ENCODE assay signal across 15 cellular contexts in genomic region chr6:38404355-38404754, GRCh38.
A peak's percentile ranks its signal among the peaks of the same experiment; 100 is the strongest.
DNase-seq lines count a peak whose midpoint lies in the region; ATAC-seq, FAIRE-seq and TF ChIP-seq lines count a peak whose summit lies in the region.
"Had no signal": no experiment of that assay in that cellular context is flagged by ENCODE, and none has a peak within 500 bp of the region (broad histone marks: within the 10 kb centered on the region; RNA-seq: fewer than 3 reads in every experiment).

No MANE protein-coding gene starts in this region.

- H3K9me3 ChIP-seq in K562 (replicated peaks; ENCODE audit: control insufficient read depth, insufficient read depth, low read depth, low read length) (no peaks in the 10 kb centered on the region), right lobe of liver (no peaks in the 10 kb centered on the region)

- DNase-seq in AG10803 (ENCODE audit: low read depth) (peak; percentile 15), NCI-H1105 treated with DMSO at 0.1 percent for 48 hours (lab: John Stamatoyannopoulos, UW) (peak; percentile 65), K562 (ENCODE audit: extremely low read depth in 1 of 4, low spot score in 3 of 4) (no peak), right lobe of liver (peak in 2 of 3 donors; percentile 26 to 68), GOT3 (lab: John Stamatoyannopoulos, UW) (no peak), HPDE6-E6E7 (ENCODE audit: extremely low spot score) (no peak), SIG-M5 (lab: John Stamatoyannopoulos, UW) (no peak)
- no peak for DNase-seq in activated naive CD8-positive, alpha-beta T cell treated with anti-CD3 and anti-CD28 coated beads, Interleukin-2, amount 50 U/mL, for 24 hours
- DNase-seq: activated naive CD4-positive, alpha-beta T cell treated with Interleukin-2 at 50 U/mL for 16 hours; naive thymus-derived CD4-positive, alpha-beta T cell; NCI-H1092 treated with DMSO at 0.1 percent for 48 hours; stimulated activated CD4-positive, alpha-beta T cell treated with anti-CD3 and anti-CD28 coated beads, Interleukin-12 subunit alpha, Interleukin-12 subunit beta, amount 100 ng/mL, for 4 hours; stimulated activated CD8-positive, alpha-beta memory T cell treated with anti-CD3 and anti-CD28 coated beads, Interleukin-4, amount 100 ng/mL, for 48 hours had no signal

- H2AFZ ChIP-seq in K562 (ENCODE audit: low read depth, low read length): no peak overlapping the region

- TF ChIP-seq POLR2A in K562 (conservative IDR thresholded peaks at IDR 0.05) (no peak), right lobe of liver (IDR thresholded peaks at IDR 0.05) (no peak)

- no peak overlapping the region for H3K4me2 ChIP-seq in K562 (ENCODE audit: insufficient read depth, low read length)

- no peak overlapping the region for H3K4me3 Mint-ChIP-seq in activated naive CD8-positive, alpha-beta T cell treated with anti-CD3 and anti-CD28 coated beads, Interleukin-2, amount 50 U/mL, for 24 hours
- H3K4me3 Mint-ChIP-seq: CD4-positive, CD25-positive, alpha-beta regulatory T cell; naive thymus-derived CD4-positive, alpha-beta T cell had no signal

- POLR2A ChIA-PET in K562 (lab: Yijun Ruan, JAX): interaction anchor here (0.9 to 1.4 kb wide), 2 partner anchors 8 to 9 kb away, joined by 3 to 4 read pairs; no protein-coding TSS in a partner anchor

- TF ChIP-seq CTCF in AG10803 (conservative IDR thresholded peaks at IDR 0.05; ENCODE audit: low read length) (no peak), K562 (IDR thresholded peaks at IDR 0.05 in 2 of 3, conservative IDR thresholded peaks at IDR 0.05 in 1 of 3; ENCODE audit: insufficient read depth in 2 of 3, low read depth in 1 of 3, low read length in 3 of 3) (no peak), right lobe of liver (IDR thresholded peaks at IDR 0.05) (no peak)

- no peak for FAIRE-seq in K562 (lab: Jason Lieb, UNC)

- H3K4me3 ChIP-seq in AG10803 (ENCODE audit: low read length) (no peak overlapping the region), K562 (no peak overlapping the region), right lobe of liver (peak overlapping the region in 2 of 3 donors; percentile 20)

- no TSS peak for BruUV-seq in K562 (replicated peaks; lab: Mats Ljungman, UMichigan)

- 0% methylated on average over 2 of the region's 2 CpGs for WGBS in K562 (ENCODE audit: insufficient coverage, low coverage, missing lambda C conversion rate)
- 25% methylated on average over 2 of the region's 2 CpGs for WGBS in right lobe of liver (ENCODE audit: insufficient coverage, low coverage, low lambda C conversion rate, missing lambda C conversion rate)

- H3K36me3 ChIP-seq in K562 (ENCODE audit: control insufficient read depth, insufficient read depth, low read length) (no peaks in the 10 kb centered on the region), right lobe of liver (no peaks in the 10 kb centered on the region)

- in situ Hi-C loops in K562 (cut with MboI): no loop called here

- H3K4me1 Mint-ChIP-seq in activated naive CD8-positive, alpha-beta T cell treated with anti-CD3 and anti-CD28 coated beads, Interleukin-2, amount 50 U/mL, for 24 hours: peaks cover 12% of the 10 kb centered on the region

- H3K9ac ChIP-seq in K562 (ENCODE audit: insufficient read depth in 1 of 2, low read depth in 2 of 2, low read length in 2 of 2): no peak overlapping the region

- no peaks in the 10 kb centered on the region for H3K4me1 ChIP-seq in K562 (replicated peaks in 1 of 2; ENCODE audit: control insufficient read depth in 2 of 2, insufficient read depth in 2 of 2, low read length in 2 of 2)
- H3K4me1 ChIP-seq in right lobe of liver: peaks cover 0 to 39% (median 12%) of the 10 kb centered on the region in 4 donors

- TF ChIP-seq RAD21 in K562 (CRISPR knock-in tag; conservative IDR thresholded peaks at IDR 0.05 in 1 of 2, IDR thresholded peaks at IDR 0.05 in 1 of 2): no peak

- CTCF ChIA-PET in K562 (lab: Yijun Ruan, JAX; ENCODE audit: low intra/inter-chr PET ratio): no interaction called here

- H4K20me1 ChIP-seq in K562 (replicated peaks; ENCODE audit: control insufficient read depth, insufficient read depth, low read length): no peaks in the 10 kb centered on the region

- intact Hi-C loops in K562 (cut with micrococcal nuclease) (no loop called here), right lobe of liver (cut with DNase I) (no loop called here)

- no peaks in the 10 kb centered on the region for H3K9me1 ChIP-seq in K562 (ENCODE audit: control insufficient read depth, insufficient read depth, low read length)

- no peaks in the 10 kb centered on the region for H3K9me3 Mint-ChIP-seq in activated naive CD8-positive, alpha-beta T cell treated with anti-CD3 and anti-CD28 coated beads, Interleukin-2, amount 50 U/mL, for 24 hours
- H3K9me3 Mint-ChIP-seq: CD4-positive, CD25-positive, alpha-beta regulatory T cell had no signal

- H3K27me3 Mint-ChIP-seq in activated naive CD8-positive, alpha-beta T cell treated with anti-CD3 and anti-CD28 coated beads, Interleukin-2, amount 50 U/mL, for 24 hours: no peaks in the 10 kb centered on the region
- H3K27me3 Mint-ChIP-seq: CD4-positive, CD25-positive, alpha-beta regulatory T cell; naive thymus-derived CD4-positive, alpha-beta T cell had no signal

- H3K36me3 Mint-ChIP-seq in activated naive CD8-positive, alpha-beta T cell treated with anti-CD3 and anti-CD28 coated beads, Interleukin-2, amount 50 U/mL, for 24 hours (ENCODE audit: low read depth): peaks cover 3% of the 10 kb centered on the region

- H3K79me2 ChIP-seq in K562 (ENCODE audit: control insufficient read depth, insufficient read depth, low read length): no peaks in the 10 kb centered on the region

- no peak for ATAC-seq in K562
- ATAC-seq in right lobe of liver: peak; percentile 84 to 89 (median 87)
- no peak for ATAC-seq in activated naive CD8-positive, alpha-beta T cell treated with anti-CD3 and anti-CD28 coated beads, Interleukin-2, amount 50 U/mL, for 24 hours
- ATAC-seq: naive thymus-derived CD4-positive, alpha-beta T cell had no signal

- no peak overlapping the region for H3K27ac ChIP-seq in K562 (ENCODE audit: extremely low read depth, low read depth, low read length)
- peak overlapping the region in 2 of 3 donors; percentile 33 to 65 for H3K27ac ChIP-seq in right lobe of liver
- H3K27ac ChIP-seq: HL-60 had no signal

- no peak overlapping the region for H3K27ac Mint-ChIP-seq in activated naive CD8-positive, alpha-beta T cell treated with anti-CD3 and anti-CD28 coated beads, Interleukin-2, amount 50 U/mL, for 24 hours

- TF ChIP-seq EP300 in K562 (IDR thresholded peaks at IDR 0.05; ENCODE audit: low read length): no peak

- H3K27me3 ChIP-seq in K562 (ENCODE audit: control insufficient read depth in 2 of 2, insufficient read depth in 2 of 2, low read length in 2 of 2): no peaks in the 10 kb centered on the region; a peak in 2 of 5 replicates
- no peaks in the 10 kb centered on the region for H3K27me3 ChIP-seq in right lobe of liver

TF ChIP-seq in K562, 482 proteins besides CTCF, POLR2A, EP300 and RAD21:
- peak; percentile 81 for TF ChIP-seq NFIC (IDR thresholded peaks at IDR 0.05)
- no peak for TF ChIP-seq ZNF707 (CRISPR knock-in tag; conservative IDR thresholded peaks at IDR 0.05)

Comparison
In these comparisons a context has a peak if more than half of its experiments do, and no peak if none do; other contexts are left out.
1. DNase-seq: peak in AG10803 (single experiment), NCI-H1105 treated with DMSO at 0.1 percent for 48 hours (single experiment) and right lobe of liver (2 of 3); none in K562 (0 of 4), activated naive CD8-positive, alpha-beta T cell treated with anti-CD3 and anti-CD28 coated beads, Interleukin-2, amount 50 U/mL, for 24 hours (single experiment), GOT3 (single experiment), HPDE6-E6E7 (single experiment) and SIG-M5 (single experiment).
2. H3K4me3 ChIP-seq: peak in right lobe of liver (2 of 3); none in AG10803 (single experiment) and K562 (single experiment).
3. ATAC-seq: peak in right lobe of liver (4 of 4); none in K562 (single experiment) and activated naive CD8-positive, alpha-beta T cell treated with anti-CD3 and anti-CD28 coated beads, Interleukin-2, amount 50 U/mL, for 24 hours (single experiment).